ENCODE assay signal across 8 cellular contexts in genomic region chr14:50830044-50830931, GRCh38. TPM values are rescaled to one million over a fixed set of nuclear protein-coding genes. Genes with fewer than 3 reads are reported as not detected.
DNase-seq lines count a peak whose midpoint lies in the region; ATAC-seq and TF ChIP-seq lines count a peak whose summit lies in the region.

No MANE protein-coding gene starts in this region.

- peak; percentile 40 for ATAC-seq in HG02571 (IDR thresholded peaks at IDR 0.05; ENCODE audit: unreplicated experiment)
- peak; percentile 43 for ATAC-seq in WTC11

- TF ChIP-seq POLR2A in NB4 (IDR thresholded peaks at IDR 0.05; ENCODE audit: extremely low read depth, insufficient read length), result no peak

- peak overlapping the region; percentile 80 for H3K4me3 Mint-ChIP-seq in WTC11

- H3K9me3 Mint-ChIP-seq in WTC11, result no peaks in the 10 kb centered on the region

- peaks cover 34% of the 10 kb centered on the region for H3K4me1 Mint-ChIP-seq in WTC11

- CTCF ChIA-PET in WTC11 (lab: Charles Lee), result interaction anchor here (1.1 to 5.3 kb wide), 7 partner anchors 19 to 265 kb away, joined by 3 to 51 read pairs (median 4); partner anchors contain the start of gene TRIM9

- TF ChIP-seq CTCF in GM12864 (IDR thresholded peaks at IDR 0.05; ENCODE audit: low read depth, low read length, missing control alignments) (no peak), NB4 (IDR thresholded peaks at IDR 0.05; ENCODE audit: low read depth, low read length) (no peak), WTC11 (IDR thresholded peaks at IDR 0.05) (no peak)

- peaks cover 89% of the 10 kb centered on the region for H3K27me3 Mint-ChIP-seq in WTC11 (ENCODE audit: low read depth)

- H3K27ac Mint-ChIP-seq in WTC11, result peak overlapping the region; percentile 8; the same call in 1 of the 2 replicates

- peaks cover 3% of the 10 kb centered on the region; the same call in 1 of the 2 replicates for H3K36me3 Mint-ChIP-seq in WTC11

- H3K4me3 ChIP-seq in GM12864 (ENCODE audit: low read depth, low read length) (peak overlapping the region; percentile 66), NB4 (ENCODE audit: low read depth, low read length) (peak overlapping the region; percentile 85)

- DNase-seq in GM12864 (ENCODE audit: low read depth), result no peak
- DNase-seq in NB4 (ENCODE audit: low read depth), result peak; percentile 85
- peak; percentile 73 for DNase-seq in WTC11 (ENCODE audit: low spot score)
- peak in 46 of 61 donors; percentile 29 to 84 (median 64) for DNase-seq in caudate nucleus (lab: John Stamatoyannopoulos, UW)
- DNase-seq in kidney glomerular epithelial cell (lab: John Stamatoyannopoulos, UW), result peak; percentile 47
- DNase-seq in stimulated activated CD4-positive, alpha-beta T cell treated with anti-CD3 and anti-CD28 coated beads, Interleukin-15, amount 100 ng/mL, for 48 hours (ENCODE audit: low read depth in 2 of 2), result peak; percentile 31 to 34
- DNase-seq in cerebellar nuclear complex (lab: John Stamatoyannopoulos, UW), result no peak

- peak overlapping the region; percentile 85 for H3K27ac ChIP-seq in caudate nucleus (ENCODE audit: low read depth, low read length)

- POLR2A ChIA-PET in WTC11 (lab: Charles Lee), result interaction anchor here (0.6 to 1.9 kb wide), 5 partner anchors 29 to 114 kb away, joined by 3 to 7 read pairs (median 3); partner anchors contain the start of gene PYGL

TF ChIP-seq in WTC11, 78 proteins besides CTCF, POLR2A, EP300 and RAD21 (continues in another document):
- TF ChIP-seq NR1H2 (CRISPR knock-in tag; IDR thresholded peaks at IDR 0.05) (no peak), ZNF121 (CRISPR knock-in tag; IDR thresholded peaks at IDR 0.05) (no peak), ZNF671 (CRISPR knock-in tag; IDR thresholded peaks at IDR 0.05) (no peak), TCF7 (CRISPR knock-in tag; IDR thresholded peaks at IDR 0.05; ENCODE audit: low read depth) (no peak), FOXJ3 (CRISPR knock-in tag; IDR thresholded peaks at IDR 0.05; ENCODE audit: borderline replicate concordance) (no peak), ATF2 (CRISPR knock-in tag; IDR thresholded peaks at IDR 0.05; ENCODE audit: borderline replicate concordance, low read depth) (no peak), ERG (CRISPR knock-in tag; IDR thresholded peaks at IDR 0.05) (no peak), JUN (CRISPR knock-in tag; IDR thresholded peaks at IDR 0.05) (no peak), USF2 (CRISPR knock-in tag; IDR thresholded peaks at IDR 0.05) (no peak), ELF4 (CRISPR knock-in tag; IDR thresholded peaks at IDR 0.05; ENCODE audit: low read depth) (no peak), ZBTB43 (CRISPR knock-in tag; IDR thresholded peaks at IDR 0.05) (no peak), NR3C1 (CRISPR knock-in tag; conservative IDR thresholded peaks at IDR 0.05; ENCODE audit: low read depth) (no peak), SMAD3 (CRISPR knock-in tag; IDR thresholded peaks at IDR 0.05; ENCODE audit: borderline replicate concordance) (0 out of 2 replicates have a peak, but pooled peaks have one; percentile 17), STAT6 (CRISPR knock-in tag; conservative IDR thresholded peaks at IDR 0.05; ENCODE audit: low read depth) (no peak), SP1 (CRISPR knock-in tag; conservative IDR thresholded peaks at IDR 0.05) (peak; percentile 12; the same call in 1 of the 2 replicates), ATF6 (CRISPR knock-in tag; IDR thresholded peaks at IDR 0.05) (no peak), MYBL2 (CRISPR knock-in tag; IDR thresholded peaks at IDR 0.05) (no peak), USF1 (CRISPR knock-in tag; IDR thresholded peaks at IDR 0.05) (no peak), ATF1 (CRISPR knock-in tag; IDR thresholded peaks at IDR 0.05) (no peak), IRF1 (CRISPR knock-in tag; IDR thresholded peaks at IDR 0.05) (no peak)

RNA-seq across cellular contexts. Expression of gene NIN, which starts 0.7 kb away (rescaled TPM):
- 23.8 to 28.8 TPM (median 26.3 TPM) in 3 replicates for total RNA-seq in WTC11 (2021)

RNA-seq across cellular contexts. Expression of gene ABHD12B, which starts 41.6 kb away (rescaled TPM):
- 145 to 156 TPM (median 146 TPM) in 3 replicates for total RNA-seq in WTC11 (2021)

Comparison
In these comparisons a context has a peak if more than half of its experiments do, and no peak if none do; other contexts are left out.
1. DNase-seq: peak in NB4 (single experiment), WTC11 (single experiment), caudate nucleus (46 of 61), kidney glomerular epithelial cell (single experiment) and stimulated activated CD4-positive, alpha-beta T cell treated with anti-CD3 and anti-CD28 coated beads, Interleukin-15, amount 100 ng/mL, for 48 hours (2 of 2); none in GM12864 (single experiment) and cerebellar nuclear complex (0 of 2).